ENCODE assay signal across 10 cellular contexts in genomic region chr7:44064791-44065430, GRCh38. TPM values are rescaled to one million over a fixed set of nuclear protein-coding genes. Genes with fewer than 3 reads are reported as not detected.
A peak's percentile ranks its signal among the peaks of the same experiment; 100 is the strongest.
DNase-seq lines count a peak whose midpoint lies in the region; ATAC-seq and TF ChIP-seq lines count a peak whose summit lies in the region.
"Had no signal": no experiment of that assay in that cellular context is flagged by ENCODE, and none has a peak within 500 bp of the region (broad histone marks: within the 10 kb centered on the region; RNA-seq: fewer than 3 reads in every experiment).

No MANE protein-coding gene starts in this region.

- intact Hi-C loops in ascending aorta (cut with DNase I) (loop anchor here (2.0 kb wide), 1 partner anchor 20 kb away; the partner anchor contains the start of gene DBNL), left lung (cut with DNase I) (no loop called here), tibial artery (cut with DNase I; ENCODE audit: low total_unique reads) (loop anchor here (5.0 kb wide), 1 partner anchor 432 kb away; no protein-coding TSS in a partner anchor)

- H3K4me1 ChIP-seq in ascending aorta (peaks cover 9 to 20% of the 10 kb centered on the region in 2 donors), left lung (peaks cover 0 to 12% of the 10 kb centered on the region in 2 donors), tibial artery (peaks cover 0 to 49% (median 40%) of the 10 kb centered on the region in 4 donors)

- H3K27ac ChIP-seq in ascending aorta (peak overlapping the region; percentile 3 to 47), left lung (no peak overlapping the region), tibial artery (peak overlapping the region; percentile 37 to 39)
- H3K27ac ChIP-seq: C4-2B had no signal

- ATAC-seq in left lung (peak; percentile 19), GM18909 (IDR thresholded peaks at IDR 0.05; ENCODE audit: poor library complexity, unreplicated experiment) (no peak)

- H3K4me3 ChIP-seq in ascending aorta, result peak overlapping the region; percentile 4 to 33
- H3K4me3 ChIP-seq in left lung, result no peak overlapping the region
- H3K4me3 ChIP-seq in tibial artery, result peak overlapping the region; percentile 29 to 33

- peaks cover 18 to 24% of the 10 kb centered on the region in 2 donors for H3K36me3 ChIP-seq in ascending aorta
- H3K36me3 ChIP-seq in left lung, result peaks cover 0 to 32% of the 10 kb centered on the region in 2 donors
- H3K36me3 ChIP-seq in tibial artery, result peaks cover 5 to 28% (median 20%) of the 10 kb centered on the region in 3 donors

- TF ChIP-seq CTCF in ascending aorta (IDR thresholded peaks at IDR 0.05), result no peak
- no peak for TF ChIP-seq CTCF in left lung (IDR thresholded peaks at IDR 0.05)
- TF ChIP-seq CTCF in tibial artery (IDR thresholded peaks at IDR 0.05), result no peak

- no peaks in the 10 kb centered on the region for H3K9me3 ChIP-seq in ascending aorta
- no peaks in the 10 kb centered on the region for H3K9me3 ChIP-seq in left lung
- no peaks in the 10 kb centered on the region for H3K9me3 ChIP-seq in tibial artery

- H3K27me3 ChIP-seq in ascending aorta (no peaks in the 10 kb centered on the region), left lung (no peaks in the 10 kb centered on the region), tibial artery (no peaks in the 10 kb centered on the region)

- DNase-seq in activated T-cell treated with anti-CD3 and anti-CD28 coated beads, Interleukin-2, amount 50 U/mL, for 1 hour, result peak; percentile 23
- no peak for DNase-seq in activated T-cell treated with anti-CD3 and anti-CD28 coated beads, Interleukin-2, amount 50 U/mL, for 48 hours
- no peak for DNase-seq in ascending aorta (ENCODE audit: low spot score in 2 of 2)
- DNase-seq in left lung, result peak in 1 of 2 donors; percentile 29
- peak; percentile 24 to 71 for DNase-seq in tibial artery
- DNase-seq in NCI-H2171 treated with DMSO at 0.1 percent for 48 hours (lab: John Stamatoyannopoulos, UW), result no peak
- no peak for DNase-seq in NCI-H187 treated with DMSO at 0.1 percent for 48 hours (lab: John Stamatoyannopoulos, UW)

RNA-seq across cellular contexts. Expression of gene PGAM2, which starts 0.5 kb away (rescaled TPM):
- not detected for total RNA-seq in ascending aorta
- under 1 TPM in 1 of 2 donors, not detected in 1; 0.79 TPM for total RNA-seq in left lung
- total RNA-seq: pulmonary artery endothelial cell had no signal

RNA-seq across cellular contexts. Expression of gene POLM, which starts 17.4 kb away (rescaled TPM):
- total RNA-seq in ascending aorta (58.8 TPM), left lung (10 to 100 TPM; 16.7 to 26.4 TPM)

RNA-seq across cellular contexts. Expression of gene DBNL, which starts 20.4 kb away (rescaled TPM):
- total RNA-seq in ascending aorta, result 177 TPM
- 100 to 1,000 TPM in 1 of 2 donors, 10 to 100 TPM in 1; 93.3 to 119 TPM for total RNA-seq in left lung

RNA-seq across cellular contexts. Expression of gene AEBP1, which starts 39.2 kb away (rescaled TPM):
- total RNA-seq in ascending aorta (1,349 TPM), left lung (100 to 1,000 TPM; 167 to 195 TPM)

RNA-seq across cellular contexts. Expression of gene POLD2, which starts 58.4 kb away (rescaled TPM):
- 97.0 TPM for total RNA-seq in ascending aorta
- total RNA-seq in left lung, result 100 to 1,000 TPM in 1 of 2 donors, 10 to 100 TPM in 1; 68.3 to 115 TPM

Comparison
In these comparisons a context has a peak if more than half of its experiments do, and no peak if none do; other contexts are left out.
1. DNase-seq: peak in activated T-cell treated with anti-CD3 and anti-CD28 coated beads, Interleukin-2, amount 50 U/mL, for 1 hour (single experiment) and tibial artery (2 of 2); none in activated T-cell treated with anti-CD3 and anti-CD28 coated beads, Interleukin-2, amount 50 U/mL, for 48 hours (0 of 2), ascending aorta (0 of 2), NCI-H2171 treated with DMSO at 0.1 percent for 48 hours (single experiment) and NCI-H187 treated with DMSO at 0.1 percent for 48 hours (single experiment).
2. H3K27ac ChIP-seq: peak in ascending aorta (2 of 2) and tibial artery (2 of 2); none in left lung (0 of 2).
3. H3K4me3 ChIP-seq: peak in ascending aorta (2 of 2) and tibial artery (2 of 2); none in left lung (0 of 2).
4. intact Hi-C loops: an anchor here in ascending aorta (2.0 kb wide) and tibial artery (5.0 kb wide); none called in left lung.